In genomic region chr14:99751539-99752485, GRCh38 we compare ENCODE assay signal across 14 cellular contexts. TPM values are rescaled to one million over a fixed set of nuclear protein-coding genes. Genes with fewer than 3 reads are reported as not detected.
DNase-seq lines count a peak whose midpoint lies in the region; ATAC-seq, FAIRE-seq and TF ChIP-seq lines count a peak whose summit lies in the region.
"Had no signal": no experiment of that assay in that cellular context is flagged by ENCODE, and none has a peak within 500 bp of the region (broad histone marks: within the 10 kb centered on the region; RNA-seq: fewer than 3 reads in every experiment).

No MANE protein-coding gene starts in this region.

- H3K27me3 ChIP-seq in endothelial cell of umbilical vein (ENCODE audit: control insufficient read depth in 2 of 2, insufficient read depth in 2 of 2, low read length in 2 of 2), result no peaks in the 10 kb centered on the region
- no peaks in the 10 kb centered on the region for H3K27me3 ChIP-seq in muscle layer of duodenum (ENCODE audit: low read depth, low read length)
- H3K27me3 ChIP-seq in Karpas-422 (ENCODE audit: low read length), result peaks cover 3% of the 10 kb centered on the region; the same call in 1 of the 2 replicates

- POLR2A ChIA-PET in A549 (lab: Yijun Ruan, JAX) (no interaction called here), endothelial cell of umbilical vein (lab: Charles Lee) (no interaction called here)

- no peak for TF ChIP-seq EP300 in A549 (IDR thresholded peaks at IDR 0.05)

- H3K9ac ChIP-seq in endothelial cell of umbilical vein (replicated peaks; ENCODE audit: extremely low read depth, insufficient read depth, low read length) (peak overlapping the region; percentile 82), Karpas-422 (ENCODE audit: low read length) (no peak overlapping the region)

- intact Hi-C loops in endothelial cell of umbilical vein (cut with micrococcal nuclease), result loop anchor here (1.0 to 10.0 kb wide), 4 partner anchors 15 to 633 kb away; partner anchors contain the start of gene CCDC85C

- H2AFZ ChIP-seq in endothelial cell of umbilical vein (ENCODE audit: low read depth, low read length) (no peak overlapping the region), Karpas-422 (ENCODE audit: low read length) (no peak overlapping the region)

- FAIRE-seq in A549 (lab: Jason Lieb, UNC) (no peak), endothelial cell of umbilical vein (lab: Jason Lieb, UNC) (peak; percentile 72)

- no peaks in the 10 kb centered on the region for H3K9me2 ChIP-seq in Karpas-422 (replicated peaks; ENCODE audit: insufficient read depth, low read length)

- dilution Hi-C loops in endothelial cell of umbilical vein (cut with MboI; ENCODE audit: extremely low pct_ligation_motif_present, low sequenced_read_pairs), result no loop called here

- H3K36me3 ChIP-seq in endothelial cell of umbilical vein (ENCODE audit: control insufficient read depth in 2 of 2, extremely low read depth in 1 of 2, insufficient read depth in 2 of 2, low read length in 2 of 2), result no peaks in the 10 kb centered on the region
- H3K36me3 ChIP-seq in muscle layer of duodenum (ENCODE audit: control insufficient read depth in 1 of 2, insufficient read depth in 2 of 2, low read length in 2 of 2), result no peaks in the 10 kb centered on the region
- no peaks in the 10 kb centered on the region for H3K36me3 ChIP-seq in Karpas-422 (ENCODE audit: insufficient read depth, low read length)

- no peak overlapping the region for H3K4me3 ChIP-seq in A549
- H3K4me3 ChIP-seq in endothelial cell of umbilical vein (replicated peaks in 1 of 3; ENCODE audit: insufficient read depth in 1 of 3, low read depth in 1 of 3, low read length in 3 of 3), result no peak overlapping the region
- H3K4me3 ChIP-seq in muscle layer of duodenum (ENCODE audit: low read depth in 1 of 2, low read length in 2 of 2), result no peak overlapping the region
- H3K4me3 ChIP-seq in Karpas-422 (ENCODE audit: low read length), result no peak overlapping the region

- TF ChIP-seq POLR2A in A549 (IDR thresholded peaks at IDR 0.05; ENCODE audit: low read length), result no peak
- TF ChIP-seq POLR2A in endothelial cell of umbilical vein (IDR thresholded peaks at IDR 0.05; ENCODE audit: low read depth, low read length), result no peak

- TF ChIP-seq CTCF in A549 (IDR thresholded peaks at IDR 0.05), result no peak
- TF ChIP-seq CTCF in endothelial cell of umbilical vein (IDR thresholded peaks at IDR 0.05; ENCODE audit: extremely low read depth in 1 of 2, insufficient read depth in 1 of 2, low read depth in 1 of 2, low read length in 2 of 2), result no peak

- CTCF ChIA-PET in A549 (lab: Yijun Ruan, JAX), result interaction anchor here (0.6 to 20.7 kb wide), 12 partner anchors 8 to 147 kb away, joined by 3 to 263 read pairs (median 4); partner anchors contain the start of gene EML1
- CTCF ChIA-PET in endothelial cell of umbilical vein (lab: Charles Lee), result interaction anchor here (0.5 to 4.8 kb wide), 14 partner anchors 9 to 195 kb away, joined by 3 to 26 read pairs (median 4); partner anchors contain the start of gene EML1

- H4K20me1 ChIP-seq in endothelial cell of umbilical vein (replicated peaks; ENCODE audit: control insufficient read depth, extremely low read depth, insufficient read depth, low read length) (no peaks in the 10 kb centered on the region), Karpas-422 (ENCODE audit: insufficient read depth, low read depth, low read length) (no peaks in the 10 kb centered on the region; the same call in 1 of the 2 replicates)

- DNase-seq in A549 (ENCODE audit: low read depth in 1 of 2, low spot score in 1 of 2), result no peak
- peak; percentile 63 for DNase-seq in LHCN-M2 (ENCODE audit: low read depth)
- peak; percentile 79 for DNase-seq in endothelial cell of umbilical vein (ENCODE audit: low read depth, low spot score)
- no peak for DNase-seq in C1 segment of cervical spinal cord (lab: John Stamatoyannopoulos, UW)
- no peak for DNase-seq in Karpas-422
- DNase-seq: activated CD4-positive, alpha-beta T cell treated with anti-CD3 and anti-CD28 coated beads, Interleukin-2, amount 50 U/mL, for 1 hour; activated naive CD4-positive, alpha-beta T cell treated with anti-CD3 and anti-CD28 coated beads, Interleukin-2, amount 50 U/mL, for 16 hours; midbrain; NCI-H2081 treated with DMSO at 0.1 percent for 48 hours; SIG-M5 had no signal

- peak overlapping the region; percentile 65 for H3K4me2 ChIP-seq in A549
- H3K4me2 ChIP-seq in endothelial cell of umbilical vein (ENCODE audit: insufficient read depth, low read length), result peak overlapping the region; percentile 58
- H3K4me2 ChIP-seq in Karpas-422 (ENCODE audit: low read depth, low read length, poor library complexity, severe bottlenecking), result no peak overlapping the region

- H3K27ac ChIP-seq in A549, result peak overlapping the region; percentile 83 to 92
- H3K27ac ChIP-seq in endothelial cell of umbilical vein (ENCODE audit: insufficient read depth, low read depth, low read length), result peak overlapping the region; percentile 93
- peak overlapping the region; percentile 79 for H3K27ac ChIP-seq in muscle layer of duodenum (ENCODE audit: low read length)
- H3K27ac ChIP-seq in Karpas-422 (ENCODE audit: low read length), result no peak overlapping the region

- no peak for ATAC-seq in A549
- no peak for ATAC-seq in HG03378 (IDR thresholded peaks at IDR 0.05; ENCODE audit: unreplicated experiment)
- no peak for ATAC-seq in GM21526 (IDR thresholded peaks at IDR 0.05; ENCODE audit: low FRiP score, unreplicated experiment)

- H3K9me1 ChIP-seq in endothelial cell of umbilical vein (replicated peaks; ENCODE audit: control insufficient read depth, extremely low read depth, insufficient read depth, low read length), result no peaks in the 10 kb centered on the region

- H3K4me1 ChIP-seq in A549, result peaks cover 62% of the 10 kb centered on the region
- peaks cover 62% of the 10 kb centered on the region for H3K4me1 ChIP-seq in endothelial cell of umbilical vein (ENCODE audit: control insufficient read depth, extremely low read depth, insufficient read depth, low read length)
- H3K4me1 ChIP-seq in muscle layer of duodenum (ENCODE audit: control insufficient read depth in 1 of 2, insufficient read depth in 2 of 2, low read length in 2 of 2), result peaks cover 10 to 60% of the 10 kb centered on the region in 2 donors
- 0 out of 2 replicates have a peak, but pooled peaks cover 2% of the 10 kb centered on the region for H3K4me1 ChIP-seq in Karpas-422 (ENCODE audit: low read length)

- BruUV-seq in endothelial cell of umbilical vein (replicated peaks; lab: Mats Ljungman, UMichigan), result no TSS peak

- no peaks in the 10 kb centered on the region for H3K9me3 ChIP-seq in A549
- H3K9me3 ChIP-seq in endothelial cell of umbilical vein (replicated peaks; ENCODE audit: control insufficient read depth, insufficient read depth, low read length), result no peaks in the 10 kb centered on the region
- no peaks in the 10 kb centered on the region for H3K9me3 ChIP-seq in muscle layer of duodenum (ENCODE audit: control insufficient read depth in 1 of 2, low read length in 2 of 2)
- H3K9me3 ChIP-seq in Karpas-422 (ENCODE audit: low read length), result no peaks in the 10 kb centered on the region

- H3K79me2 ChIP-seq in endothelial cell of umbilical vein (ENCODE audit: control insufficient read depth, insufficient read depth, low read length) (no peaks in the 10 kb centered on the region), Karpas-422 (ENCODE audit: low read length) (no peaks in the 10 kb centered on the region)

- TF ChIP-seq RAD21 in A549 (conservative IDR thresholded peaks at IDR 0.05 in 1 of 2, IDR thresholded peaks at IDR 0.05 in 1 of 2), result no peak

- 74% methylated on average over 25 of the region's 25 CpGs for WGBS in A549 (ENCODE audit: missing lambda C conversion rate)

TF ChIP-seq in A549, 52 proteins besides CTCF, POLR2A, EP300 and RAD21:
- TF ChIP-seq NFE2L2 (conservative IDR thresholded peaks at IDR 0.05; ENCODE audit: low read length) (no peak), PHF8 (IDR thresholded peaks at IDR 0.05; ENCODE audit: borderline replicate concordance, low read depth) (no peak), POLR2AphosphoS2 (conservative IDR thresholded peaks at IDR 0.05; ENCODE audit: low read length) (no peak), E2F6 (IDR thresholded peaks at IDR 0.05; ENCODE audit: borderline replicate concordance, low read depth) (no peak)
TF ChIP-seq in A549: peak in this region for 0.

TF ChIP-seq in endothelial cell of umbilical vein, 7 proteins besides CTCF, POLR2A, EP300 and RAD21:
- TF ChIP-seq FOS (IDR thresholded peaks at IDR 0.05; ENCODE audit: borderline replicate concordance, insufficient read depth, low read length) (no peak), POLR2AphosphoS5 (IDR thresholded peaks at IDR 0.05; ENCODE audit: insufficient read depth, low read depth, low read length) (no peak), EZH2 (IDR thresholded peaks at IDR 0.05; ENCODE audit: borderline replicate concordance, low read depth, low read length, severe bottlenecking) (no peak), JUN (IDR thresholded peaks at IDR 0.05; ENCODE audit: borderline replicate concordance, insufficient read depth, insufficient read length, low read depth) (no peak), MYC (IDR thresholded peaks at IDR 0.05; ENCODE audit: low read depth, low read length) (no peak), GATA2 (IDR thresholded peaks at IDR 0.05; ENCODE audit: insufficient read depth, insufficient read length, low read depth, low read length) (no peak), MAX (IDR thresholded peaks at IDR 0.05; ENCODE audit: insufficient read depth, insufficient read length) (no peak)
TF ChIP-seq in endothelial cell of umbilical vein: peak in this region for 0.

RNA-seq across cellular contexts. Expression of gene EML1, which starts 41.4 kb away (rescaled TPM):
- polyA plus RNA-seq in A549 (2011; rRNA removed), result 30.8 and 37.7 TPM in 2 replicates
- 21.3 and 27.9 TPM in 2 replicates for polyA plus RNA-seq in A549 (2012; cell fraction: cytosol; rRNA removed)
- 21.1 and 28.4 TPM in 2 replicates for polyA plus RNA-seq in A549 (2012; cell fraction: nucleus; rRNA removed)
- 29.2 to 30.6 TPM (median 29.7 TPM) in 3 replicates for polyA plus RNA-seq in A549 (2017; fragmentation: RNase III; extraction: RNeasy Plus Mini Kit Qiagen cat#74134 plus additional on column Dnase treatment)
- polyA minus RNA-seq in A549 (2011; rRNA and poly(A)+ RNA removed), result 94.4 and 118 TPM in 2 replicates
- 27.2 and 27.8 TPM in 2 replicates for total RNA-seq in LHCN-M2 (2014; rRNA removed)
- polyA plus RNA-seq in LHCN-M2 (2012), result 7.0 TPM
- total RNA-seq in endothelial cell of umbilical vein, result 33.0 and 47.8 TPM in 2 replicates
- 20.7 and 22.9 TPM in 2 replicates for polyA plus RNA-seq in endothelial cell of umbilical vein
- polyA plus RNA-seq in endothelial cell of umbilical vein (2011; cell fraction: cytosol; rRNA removed), result 20.7 and 26.3 TPM in 2 replicates
- polyA plus RNA-seq in endothelial cell of umbilical vein (2011; cell fraction: nucleus; rRNA removed), result 39.6 TPM in 2 replicates
- polyA plus RNA-seq in endothelial cell of umbilical vein (2012), result 27.4 and 29.7 TPM in 2 replicates
- polyA minus RNA-seq in endothelial cell of umbilical vein, result 102 and 113 TPM in 2 replicates
- 14.7 TPM for polyA minus RNA-seq in endothelial cell of umbilical vein (2011; cell fraction: cytosol; rRNA and poly(A)+ RNA removed)
- polyA minus RNA-seq in endothelial cell of umbilical vein (2011; cell fraction: nucleus; rRNA and poly(A)+ RNA removed), result 64.9 and 76.5 TPM in 2 replicates
- total RNA-seq in Karpas-422 (2014; rRNA removed; shearing (Covaris generic); ENCODE audit: low replicate concordance), result not detected in 2 replicates
- total RNA-seq: HT-29 had no signal

Comparison
In these comparisons a context has a peak if more than half of its experiments do, and no peak if none do; other contexts are left out.
1. DNase-seq: peak in LHCN-M2 (single experiment) and endothelial cell of umbilical vein (single experiment); none in A549 (0 of 2), C1 segment of cervical spinal cord (0 of 14) and Karpas-422 (single experiment).
2. RNA of gene EML1, which starts 41.4 kb away (total RNA-seq): 33.0 to 47.8 TPM in endothelial cell of umbilical vein and 27.2 to 27.8 TPM in LHCN-M2; not detected in Karpas-422; every median in the first group is over 10 times any median in the second.